ENCODE assay signal across 12 cellular contexts in genomic region chr12:101859664-101860607, GRCh38. TPM values are rescaled to one million over a fixed set of nuclear protein-coding genes. Genes with fewer than 3 reads are reported as not detected.
DNase-seq lines count a peak whose midpoint lies in the region; ATAC-seq, FAIRE-seq and TF ChIP-seq lines count a peak whose summit lies in the region.
"Had no signal": no experiment of that assay in that cellular context is flagged by ENCODE, and none has a peak within 500 bp of the region (broad histone marks: within the 10 kb centered on the region; RNA-seq: fewer than 3 reads in every experiment).

No MANE protein-coding gene starts in this region.

- H3K4me3 ChIP-seq in GM12878: no peak overlapping the region
- H3K4me3 ChIP-seq: GM23338 had no signal

- peak overlapping the region; percentile 77 for H3K4me2 ChIP-seq in GM12878 (ENCODE audit: control insufficient read depth, insufficient read depth)
- H3K4me2 ChIP-seq: GM23338 had no signal

- TF ChIP-seq RAD21 in GM12878 (IDR thresholded peaks at IDR 0.05; ENCODE audit: insufficient read depth, low read depth, low read length): no peak

- peaks cover 53% of the 10 kb centered on the region for H3K4me1 ChIP-seq in GM12878 (ENCODE audit: control insufficient read depth, insufficient read depth, low read length)

- in situ Hi-C loops in GM12878 (cut with MboI): no loop called here

- no peak overlapping the region for H2AFZ ChIP-seq in GM12878 (ENCODE audit: control insufficient read depth, low read depth, low read length)
- H2AFZ ChIP-seq: GM23338 had no signal

- H4K20me1 ChIP-seq in GM12878 (ENCODE audit: control insufficient read depth, insufficient read depth): no peaks in the 10 kb centered on the region

- H3K36me3 Mint-ChIP-seq in naive thymus-derived CD8-positive, alpha-beta T cell: no peaks in the 10 kb centered on the region
- H3K36me3 Mint-ChIP-seq: activated naive CD4-positive, alpha-beta T cell treated with anti-CD3 and anti-CD28 coated beads, Interleukin-2, amount 50 U/mL, for 24 hours had no signal

- SMC1A ChIA-PET in GM12878 (lab: Charles Lee; ENCODE audit: uncharacterized antibody, unreplicated experiment): interaction anchor here (0.7 to 2.6 kb wide), 11 partner anchors 9 to 75 kb away, joined by 3 to 11 read pairs (median 4); partner anchors contain the start of gene DRAM1

- ATAC-seq in GM19035 (IDR thresholded peaks at IDR 0.05; ENCODE audit: unreplicated experiment) (peak; percentile 54), HG02938 (IDR thresholded peaks at IDR 0.05; ENCODE audit: unreplicated experiment) (peak; percentile 45), GM12878 (peak; percentile 70), HG02981 (IDR thresholded peaks at IDR 0.05; ENCODE audit: unreplicated experiment) (no peak)
- ATAC-seq in naive thymus-derived CD8-positive, alpha-beta T cell: no peak
- ATAC-seq: GM23338 had no signal

- RAD21 ChIA-PET in GM12878 (lab: Charles Lee; ENCODE audit: unreplicated experiment): interaction anchor here (0.6 to 1.9 kb wide), 8 partner anchors 15 to 57 kb away, joined by 3 to 8 read pairs (median 3); partner anchors contain the start of genes DRAM1 and GNPTAB

- TF ChIP-seq CTCF in GM12878 (IDR thresholded peaks at IDR 0.05 in 2 of 3, conservative IDR thresholded peaks at IDR 0.05 in 1 of 3; ENCODE audit: control insufficient read depth in 2 of 3, extremely low read depth in 1 of 3, insufficient read depth in 1 of 3, low read depth in 3 of 3, low read length in 3 of 3): no peak

- intact Hi-C loops in GM12878 (cut with micrococcal nuclease; ENCODE audit: unreplicated experiment): loop anchor here (1.0 kb wide), 1 partner anchor 17 kb away; the partner anchor contains the start of gene DRAM1

- CTCF ChIA-PET in GM12878 (lab: Yijun Ruan, JAX): interaction anchor here (0.6 to 3.5 kb wide), 3 partner anchors 10 to 20 kb away, joined by 3 to 23 read pairs (median 3); no protein-coding TSS in a partner anchor

- TF ChIP-seq POLR2A in GM12878 (IDR thresholded peaks at IDR 0.05; ENCODE audit: low read depth, low read length): no peak

- peaks cover 0 to 16% (median 3%) of the 10 kb centered on the region in 4 donors for H3K4me1 Mint-ChIP-seq in naive thymus-derived CD8-positive, alpha-beta T cell
- H3K4me1 Mint-ChIP-seq: activated naive CD4-positive, alpha-beta T cell treated with anti-CD3 and anti-CD28 coated beads, Interleukin-2, amount 50 U/mL, for 24 hours; GM23338 had no signal

- POLR2A ChIA-PET in GM12878 (lab: Charles Lee): interaction anchor here (0.5 to 1.5 kb wide), 6 partner anchors 15 to 1509 kb away, joined by 3 to 7 read pairs (median 4); no protein-coding TSS in a partner anchor
- POLR2A ChIA-PET in naive thymus-derived CD8-positive, alpha-beta T cell (lab: Charles Lee): no interaction called here

- TF ChIP-seq EP300 in GM12878 (IDR thresholded peaks at IDR 0.05; ENCODE audit: borderline replicate concordance in 1 of 2, control insufficient read depth in 1 of 2, low read depth in 2 of 2, low read length in 2 of 2): peak; percentile 81 to 92

- no peaks in the 10 kb centered on the region for H3K36me3 ChIP-seq in GM12878 (ENCODE audit: control insufficient read depth in 2 of 2, insufficient read depth in 2 of 2, low read length in 1 of 2)

- H3K27me3 Mint-ChIP-seq in naive thymus-derived CD8-positive, alpha-beta T cell: peaks cover 0 to 2% (median 0%) of the 10 kb centered on the region in 5 donors
- H3K27me3 Mint-ChIP-seq: activated naive CD4-positive, alpha-beta T cell treated with anti-CD3 and anti-CD28 coated beads, Interleukin-2, amount 50 U/mL, for 24 hours had no signal

- H3K27me3 ChIP-seq in GM12878 (replicated peaks in 1 of 2; ENCODE audit: control insufficient read depth in 2 of 2, insufficient read depth in 2 of 2, low read length in 1 of 2): no peaks in the 10 kb centered on the region

- no peaks in the 10 kb centered on the region for H3K79me2 ChIP-seq in GM12878 (ENCODE audit: control insufficient read depth, insufficient read depth, low read length)

- no peaks in the 10 kb centered on the region for H3K9me3 Mint-ChIP-seq in naive thymus-derived CD8-positive, alpha-beta T cell
- H3K9me3 Mint-ChIP-seq: activated naive CD4-positive, alpha-beta T cell treated with anti-CD3 and anti-CD28 coated beads, Interleukin-2, amount 50 U/mL, for 24 hours; GM23338 had no signal

- H3K27ac ChIP-seq in GM12878 (ENCODE audit: control insufficient read depth, insufficient read depth): peak overlapping the region; percentile 75

- H3K9me3 ChIP-seq in GM12878 (replicated peaks; ENCODE audit: control insufficient read depth, insufficient read depth, low read length): peaks cover 9% of the 10 kb centered on the region; the same call in 2 of the 3 replicates

- H3K9ac ChIP-seq in GM12878 (ENCODE audit: control insufficient read depth, insufficient read depth, low read length): peak overlapping the region; percentile 55

- no peak overlapping the region for H3K4me3 Mint-ChIP-seq in naive thymus-derived CD8-positive, alpha-beta T cell
- H3K4me3 Mint-ChIP-seq: activated naive CD4-positive, alpha-beta T cell treated with anti-CD3 and anti-CD28 coated beads, Interleukin-2, amount 50 U/mL, for 24 hours; GM23338 had no signal

- no TSS peak for BruUV-seq in GM12878 (replicated peaks; lab: Mats Ljungman, UMichigan)

- peak; percentile 66 for DNase-seq in EH (ENCODE audit: low read depth)
- DNase-seq in GM12878 (ENCODE audit: low read depth, low spot score): no peak
- DNase-seq in DMS 273 (lab: John Stamatoyannopoulos, UW; ENCODE audit: unreplicated experiment): no peak
- no peak for DNase-seq in NCI-H2171 (lab: John Stamatoyannopoulos, UW)
- no peak for DNase-seq in naive thymus-derived CD8-positive, alpha-beta T cell
- DNase-seq: NCI-H1092; stimulated activated CD4-positive, alpha-beta T cell treated with anti-CD3 and anti-CD28 coated beads, Interleukin-12 subunit alpha, Interleukin-12 subunit beta, amount 100 ng/mL, for 4 hours had no signal

- H3K27ac Mint-ChIP-seq in naive thymus-derived CD8-positive, alpha-beta T cell: no peak overlapping the region
- H3K27ac Mint-ChIP-seq: activated naive CD4-positive, alpha-beta T cell treated with anti-CD3 and anti-CD28 coated beads, Interleukin-2, amount 50 U/mL, for 24 hours; GM23338 had no signal

- no peak for FAIRE-seq in GM12878 (lab: Jason Lieb, UNC)

RNA-seq across cellular contexts. Expression of gene DRAM1, which starts 17.4 kb away (rescaled TPM):
- 283 and 300 TPM in 2 replicates for total RNA-seq in GM12878 (2013; cell fraction: nucleolus; rRNA removed)
- total RNA-seq in GM12878 (2014; rRNA removed): 34.0 and 41.1 TPM in 2 replicates
- 35.2 and 39.4 TPM in 2 replicates for total RNA-seq in GM12878 (2014; rRNA removed; fragmentation: Illumina TruSeq; extraction: Trizol)
- 38.7 and 41.6 TPM in 2 replicates for total RNA-seq in GM12878 (2021)
- polyA plus RNA-seq in GM12878 (2011; ENCODE audit: low read depth): 17.1 TPM
- polyA plus RNA-seq in GM12878 (2011; rRNA removed): 58.7 and 67.3 TPM in 2 replicates
- polyA plus RNA-seq in GM12878 (2011; cell fraction: cytosol; rRNA removed): 25.7 and 35.5 TPM in 2 replicates
- polyA plus RNA-seq in GM12878 (2011; cell fraction: nucleus; rRNA removed): 22.0 and 23.4 TPM in 2 replicates
- 32.6 and 42.2 TPM in 2 replicates for polyA plus RNA-seq in GM12878 (2012)
- polyA plus RNA-seq in GM12878 (2014; fragmentation: Illumina TruSeq; extraction: Trizol): 32.9 and 57.7 TPM in 2 replicates
- 10 to 100 TPM; 22.4 to 34.8 TPM for polyA plus RNA-seq in GM12878 (2014; fragmentation: Nextera tagmentation; extraction: Ambion mirVana)
- polyA plus RNA-seq in GM12878 (2014; rRNA removed): 45.9 and 47.2 TPM in 2 replicates
- 10 to 100 TPM; 89.1 to 91.5 TPM for polyA plus RNA-seq in GM12878 (2016; fragmentation: Nextera tagmentation; extraction: Ambion mirVana)
- polyA minus RNA-seq in GM12878 (2011; rRNA and poly(A)+ RNA removed): 76.8 and 90.8 TPM in 2 replicates
- polyA minus RNA-seq in GM12878 (2011; cell fraction: cytosol; rRNA and poly(A)+ RNA removed): 12.6 and 17.9 TPM in 2 replicates
- 56.1 and 123 TPM in 2 replicates for polyA minus RNA-seq in GM12878 (2011; cell fraction: nucleus; rRNA and poly(A)+ RNA removed)
- 1 to 10 TPM; 1.6 to 3.3 TPM for total RNA-seq in naive thymus-derived CD8-positive, alpha-beta T cell
- polyA plus RNA-seq in naive thymus-derived CD8-positive, alpha-beta T cell: 1 to 10 TPM; 1.2 to 1.8 (median 1.5) TPM

RNA-seq across cellular contexts. Expression of gene GNPTAB, which starts 29.2 kb away (rescaled TPM):
- 233 and 257 TPM in 2 replicates for total RNA-seq in GM12878 (2013; cell fraction: nucleolus; rRNA removed)
- total RNA-seq in GM12878 (2014; rRNA removed) (32.0 and 33.6 TPM in 2 replicates), GM12878 (2014; rRNA removed; fragmentation: Illumina TruSeq; extraction: Trizol) (36.8 and 38.9 TPM in 2 replicates), GM12878 (2021) (31.3 and 36.0 TPM in 2 replicates)
- polyA plus RNA-seq in GM12878 (2011; ENCODE audit: low read depth): 15.3 TPM
- polyA plus RNA-seq in GM12878 (2011; rRNA removed) (37.4 and 52.1 TPM in 2 replicates), GM12878 (2014; fragmentation: Illumina TruSeq; extraction: Trizol) (36.8 and 43.9 TPM in 2 replicates), GM12878 (2014; fragmentation: Nextera tagmentation; extraction: Ambion mirVana) (10 to 100 TPM in 1 of 2 experiments, 1 to 10 TPM in 1; 9.8 to 10.5 TPM), GM12878 (2014; rRNA removed) (21.5 and 24.9 TPM in 2 replicates), GM12878 (2016; fragmentation: Nextera tagmentation; extraction: Ambion mirVana) (10 to 100 TPM; 34.5 to 38.0 TPM)
- 20.2 and 21.0 TPM in 2 replicates for polyA plus RNA-seq in GM12878 (2011; cell fraction: cytosol; rRNA removed)
- polyA plus RNA-seq in GM12878 (2011; cell fraction: nucleus; rRNA removed): 19.2 and 25.4 TPM in 2 replicates
- polyA plus RNA-seq in GM12878 (2012): 18.9 and 21.7 TPM in 2 replicates
- 60.5 and 80.5 TPM in 2 replicates for polyA minus RNA-seq in GM12878 (2011; rRNA and poly(A)+ RNA removed)
- polyA minus RNA-seq in GM12878 (2011; cell fraction: cytosol; rRNA and poly(A)+ RNA removed): 14.0 and 15.3 TPM in 2 replicates
- polyA minus RNA-seq in GM12878 (2011; cell fraction: nucleus; rRNA and poly(A)+ RNA removed): 24.1 and 46.2 TPM in 2 replicates
- 10 to 100 TPM; 55.9 to 64.2 TPM for total RNA-seq in naive thymus-derived CD8-positive, alpha-beta T cell
- 10 to 100 TPM; 25.9 to 43.5 (median 40.9) TPM for polyA plus RNA-seq in naive thymus-derived CD8-positive, alpha-beta T cell

Comparison
In these comparisons a context has a peak if more than half of its experiments do, and no peak if none do; other contexts are left out.
1. ATAC-seq: peak in GM19035 (single experiment), HG02938 (single experiment) and GM12878 (single experiment); none in naive thymus-derived CD8-positive, alpha-beta T cell (0 of 2) and HG02981 (single experiment).
2. RNA of gene DRAM1, which starts 17.4 kb away (total RNA-seq): 34.0 to 300 TPM in GM12878; 1.6 to 3.3 TPM in naive thymus-derived CD8-positive, alpha-beta T cell; every median in the first group is over 4 times any median in the second.